8 cellular contexts compared by ENCODE assay signal in genomic region chr6:17101422-17102257, GRCh38. TPM values are rescaled to one million over a fixed set of nuclear protein-coding genes. Genes with fewer than 3 reads are reported as not detected.
A peak's percentile ranks its signal among the peaks of the same experiment; 100 is the strongest.
DNase-seq lines count a peak whose midpoint lies in the region; ATAC-seq, FAIRE-seq and TF ChIP-seq lines count a peak whose summit lies in the region.

Gene STMND1 (plus strand): TSS chr6:17102050. CDS start chr6:17102258, 208 bp downstream.

- H3K4me3 Mint-ChIP-seq in natural killer cell treated with Interleukin-12 subunit alpha and Interleukin-12 subunit beta and Interleukin-15 and Interleukin-18, amount 100 ng/mL, for 72 hours = peak within 1 kb of the TSS; percentile 47
- no peak within 1 kb of the TSS for H3K4me3 Mint-ChIP-seq in natural killer cell

- no peak within 1 kb of the TSS for H3K4ac ChIP-seq in H1 (replicated peaks; ENCODE audit: insufficient read length, low read depth, low read length)

- H4K8ac ChIP-seq in H1 (ENCODE audit: extremely low read depth, insufficient read depth, low read length) = peak within 1 kb of the TSS; percentile 73; the same call in 1 of the 2 replicates

- no peak within 1 kb of the TSS for H3K23ac ChIP-seq in H1 (ENCODE audit: insufficient read length)

- H4K20me1 ChIP-seq in H1 (replicated peaks in 1 of 2; ENCODE audit: control insufficient read depth in 1 of 2, insufficient read depth in 2 of 2, low read length in 2 of 2) = no peaks in the 10 kb centered on the region

- no peak within 1 kb of the TSS for H4K5ac ChIP-seq in H1 (ENCODE audit: insufficient read length, low read depth, low read length)

- no peaks in the 10 kb centered on the region for H3K79me2 ChIP-seq in H1 (ENCODE audit: control insufficient read depth in 1 of 2, insufficient read depth in 2 of 2, low read length in 2 of 2)

- no peak within 1 kb of the TSS for H2BK5ac ChIP-seq in H1 (ENCODE audit: low read depth, low read length)

- TF ChIP-seq POLR2A in H1 (IDR thresholded peaks at IDR 0.05; ENCODE audit: control extremely low read depth in 1 of 2, low read depth in 2 of 2, low read length in 2 of 2) = no peak

- WGBS in H1 (ENCODE audit: extremely low coverage in 1 of 2, insufficient coverage in 1 of 2, insufficient read length in 1 of 2, insufficient replicate concordance in 2 of 2, low coverage in 1 of 2, low lambda C conversion rate in 2 of 2, missing lambda C conversion rate in 1 of 2), 2 experiments = 20% methylated on average over 54 of the region's 57 CpGs; no CpG with 5 or more reads in 1 of the 2 experiments

- peak within 1 kb of the TSS; percentile 86 to 88 for H3K4me2 ChIP-seq in H1 (ENCODE audit: insufficient read depth in 1 of 2, low read depth in 2 of 2, low read length in 2 of 2)

- H3K9me3 ChIP-seq in H1 (ENCODE audit: insufficient read depth in 2 of 2, low read depth in 1 of 2, low read length in 1 of 2) = no peaks in the 10 kb centered on the region

- no peak for DNase-seq in natural killer cell treated with Interleukin-12 subunit alpha and Interleukin-12 subunit beta and Interleukin-15 and Interleukin-18, amount 100 ng/mL, for 72 hours (ENCODE audit: low spot score)
- DNase-seq in natural killer cell = no peak
- DNase-seq in NOMO-1 treated with DMSO at 0.1 percent for 48 hours (lab: John Stamatoyannopoulos, UW; ENCODE audit: unreplicated experiment) = peak; percentile 56
- peak in 1 of 2 experiments; percentile 64 for DNase-seq in H1 (ENCODE audit: low read depth in 1 of 2, low spot score in 2 of 2)
- DNase-seq in mucosa of gallbladder (ENCODE audit: low spot score) = peak; percentile 70

- H2AFZ ChIP-seq in H1 (ENCODE audit: low read length) = peak within 1 kb of the TSS; percentile 88

- peaks cover 7% of the 10 kb centered on the region; the same call in 1 of the 2 replicates for H3K23me2 ChIP-seq in H1 (ENCODE audit: low read depth, low read length)

- H3K9ac ChIP-seq in H1 (replicated peaks in 1 of 4; ENCODE audit: extremely low read depth in 1 of 4, low read depth in 3 of 4, low read length in 3 of 4) = peak within 1 kb of the TSS in 3 of 4 experiments; percentile 20 to 44 (median 27); a peak in 3 of 7 replicates

- FAIRE-seq in H1 (lab: Jason Lieb, UNC) = no peak

- no peak for TF ChIP-seq EP300 in H1 (IDR thresholded peaks at IDR 0.05; ENCODE audit: borderline replicate concordance in 1 of 2, low read depth in 2 of 2, low read length in 2 of 2)

- ATAC-seq in natural killer cell treated with Interleukin-12 subunit alpha and Interleukin-12 subunit beta and Interleukin-15 and Interleukin-18, amount 100 ng/mL, for 72 hours = peak in 1 of 2 donors; percentile 24
- no peak for ATAC-seq in natural killer cell
- no peak for ATAC-seq in HG03175 (IDR thresholded peaks at IDR 0.05; ENCODE audit: unreplicated experiment)
- ATAC-seq in HG03045 (IDR thresholded peaks at IDR 0.05; ENCODE audit: unreplicated experiment) = no peak
- ATAC-seq in HG02798 (IDR thresholded peaks at IDR 0.05; ENCODE audit: poor library complexity, unreplicated experiment) = no peak

- H2BK120ac ChIP-seq in H1 (replicated peaks; ENCODE audit: low read depth, low read length) = no peak within 1 kb of the TSS

- H2BK15ac ChIP-seq in H1 (ENCODE audit: low read length) = no peak within 1 kb of the TSS

- no peak within 1 kb of the TSS for H2BK20ac ChIP-seq in H1 (ENCODE audit: low read length)

- no peak within 1 kb of the TSS for H2AK5ac ChIP-seq in H1 (ENCODE audit: low read depth, low read length)

- H3K36me3 ChIP-seq in H1 (ENCODE audit: control insufficient read depth in 2 of 4, insufficient read depth in 4 of 4, low read length in 3 of 4) = no peaks in the 10 kb centered on the region

- H3K18ac ChIP-seq in H1 (ENCODE audit: extremely low read depth, low read length) = no peak within 1 kb of the TSS

- H2BK12ac ChIP-seq in H1 (ENCODE audit: low read depth, low read length) = no peak within 1 kb of the TSS

- H3K27me3 Mint-ChIP-seq in natural killer cell treated with Interleukin-12 subunit alpha and Interleukin-12 subunit beta and Interleukin-15 and Interleukin-18, amount 100 ng/mL, for 72 hours = peaks cover 41 to 65% of the 10 kb centered on the region in 2 donors
- peaks cover 39 to 41% of the 10 kb centered on the region in 2 donors for H3K27me3 Mint-ChIP-seq in natural killer cell (ENCODE audit: low read depth in 2 of 2)

- TF ChIP-seq CTCF in natural killer cell (IDR thresholded peaks at IDR 0.05) = no peak
- no peak for TF ChIP-seq CTCF in H1 (IDR thresholded peaks at IDR 0.05; ENCODE audit: control extremely low read depth in 1 of 3, insufficient read depth in 1 of 3, low read depth in 1 of 3, low read length in 3 of 3)

- peaks cover 5 to 23% (median 22%) of the 10 kb centered on the region in 4 experiments for H3K27me3 ChIP-seq in H1 (replicated peaks in 1 of 4; ENCODE audit: control insufficient read depth in 3 of 4, extremely low read depth in 1 of 4, insufficient read depth in 3 of 4, low read length in 3 of 4)

- no peaks in the 10 kb centered on the region for H3K9me3 Mint-ChIP-seq in natural killer cell treated with Interleukin-12 subunit alpha and Interleukin-12 subunit beta and Interleukin-15 and Interleukin-18, amount 100 ng/mL, for 72 hours
- H3K9me3 Mint-ChIP-seq in natural killer cell = no peaks in the 10 kb centered on the region

- H3K36me3 Mint-ChIP-seq in natural killer cell treated with Interleukin-12 subunit alpha and Interleukin-12 subunit beta and Interleukin-15 and Interleukin-18, amount 100 ng/mL, for 72 hours = no peaks in the 10 kb centered on the region
- no peaks in the 10 kb centered on the region for H3K36me3 Mint-ChIP-seq in natural killer cell

- H3K4me3 ChIP-seq in H1 (ENCODE audit: extremely low read depth in 1 of 4, insufficient read depth in 2 of 4, low read depth in 3 of 4, low read length in 4 of 4) = peak within 1 kb of the TSS; percentile 45 to 72 (median 61)

- no peak for TF ChIP-seq RAD21 in H1 (IDR thresholded peaks at IDR 0.05 in 1 of 2, conservative IDR thresholded peaks at IDR 0.05 in 1 of 2; ENCODE audit: low read depth in 2 of 2, low read length in 2 of 2)

- no peak within 1 kb of the TSS for H4K91ac ChIP-seq in H1 (replicated peaks; ENCODE audit: insufficient read length, low read length)

- H3K4me1 ChIP-seq in H1 (replicated peaks in 1 of 4; ENCODE audit: control insufficient read depth in 3 of 4, insufficient read depth in 4 of 4, low read length in 3 of 4) = peaks cover 0 to 2% (median under 1%) of the 10 kb centered on the region in 4 experiments; a peak in 2 of 7 replicates

- H3K14ac ChIP-seq in H1 (ENCODE audit: insufficient read length) = no peak within 1 kb of the TSS

- H3K4me1 Mint-ChIP-seq in natural killer cell treated with Interleukin-12 subunit alpha and Interleukin-12 subunit beta and Interleukin-15 and Interleukin-18, amount 100 ng/mL, for 72 hours (ENCODE audit: low read depth in 2 of 2) = peaks cover 6% of the 10 kb centered on the region in 2 donors
- H3K4me1 Mint-ChIP-seq in natural killer cell = peaks cover 0 to 7% of the 10 kb centered on the region in 2 donors

- H3K27ac Mint-ChIP-seq in natural killer cell treated with Interleukin-12 subunit alpha and Interleukin-12 subunit beta and Interleukin-15 and Interleukin-18, amount 100 ng/mL, for 72 hours = no peak within 1 kb of the TSS
- no peak within 1 kb of the TSS for H3K27ac Mint-ChIP-seq in natural killer cell

- POLR2A ChIA-PET in H1 (lab: Charles Lee; ENCODE audit: partially characterized antibody) = no interaction called here

- no peak within 1 kb of the TSS for H3K56ac ChIP-seq in H1 (replicated peaks; ENCODE audit: insufficient read length, low read depth, low read length)

- H3K27ac ChIP-seq in H1 (ENCODE audit: low read depth, low read length) = no peak within 1 kb of the TSS

- intact Hi-C loops in natural killer cell (cut with micrococcal nuclease) = no loop called here

- CTCF ChIA-PET in H1 (lab: Charles Lee; ENCODE audit: partially characterized antibody) = interaction anchor here (1.1 to 1.5 kb wide), 2 partner anchors 11 to 104 kb away, joined by 3 to 8 read pairs; no protein-coding TSS in a partner anchor

- H3K79me1 ChIP-seq in H1 (ENCODE audit: low read depth, low read length) = no peaks in the 10 kb centered on the region

TF ChIP-seq in H1, 55 proteins besides CTCF, POLR2A, EP300 and RAD21 (continues in another document):
- TF ChIP-seq SUZ12 (IDR thresholded peaks at IDR 0.05; ENCODE audit: low read length) = peak; percentile 60
- no peak for TF ChIP-seq TAF7 (optimal IDR thresholded peaks at IDR 0.05; ENCODE audit: borderline replicate concordance, low read depth, low read length)
- TF ChIP-seq ASH2L (IDR thresholded peaks at IDR 0.05; ENCODE audit: low read length) = peak; percentile 84
- TF ChIP-seq ATF3 (IDR thresholded peaks at IDR 0.05; ENCODE audit: insufficient read depth, low read depth, low read length) = no peak
- TF ChIP-seq GTF2F1 (IDR thresholded peaks at IDR 0.05; ENCODE audit: borderline replicate concordance, low read depth, low read length) = no peak
- TF ChIP-seq KDM4A (IDR thresholded peaks at IDR 0.05; ENCODE audit: low read depth, low read length, severe bottlenecking) = peak; percentile 90
- TF ChIP-seq SP4 (IDR thresholded peaks at IDR 0.05; ENCODE audit: low read length) = no peak
- TF ChIP-seq PHF8 (conservative IDR thresholded peaks at IDR 0.05; ENCODE audit: low read depth, low read length) = 0 out of 2 replicates have a peak, but pooled peaks have one; percentile 33

RNA-seq across cellular contexts. Expression of gene STMND1, which starts in this region (rescaled TPM):
- total RNA-seq in natural killer cell treated with Interleukin-12 subunit alpha and Interleukin-12 subunit beta and Interleukin-15 and Interleukin-18, amount 100 ng/mL, for 72 hours = not detected
- total RNA-seq in natural killer cell = not detected
- not detected in 2 replicates for total RNA-seq in H1 (2021; fragmentation: NEBNext Ultra II Directional; extraction: Animal tissue kit (Norgen Biotek cat#: 25700))
- polyA plus RNA-seq in H1 (2011; rRNA removed) = not detected in 2 replicates
- polyA plus RNA-seq in H1 (2011; cell fraction: cytosol; rRNA removed) = 0.05 TPM
- polyA plus RNA-seq in H1 (2011; cell fraction: nucleus; rRNA removed) = not detected
- 0.13 TPM in 1 of 4 replicates, not detected in the others for polyA plus RNA-seq in H1 (2012, experiment 1 of 2)
- not detected for polyA plus RNA-seq in H1 (2012, experiment 2 of 2)
- not detected for polyA plus RNA-seq in H1 (2013, experiment 1 of 2)
- not detected for polyA plus RNA-seq in H1 (2013, experiment 2 of 2)
- polyA minus RNA-seq in H1 (2011; rRNA and poly(A)+ RNA removed) = not detected in 2 replicates
- polyA minus RNA-seq in H1 (2011; cell fraction: cytosol; rRNA and poly(A)+ RNA removed) = not detected
- polyA minus RNA-seq in H1 (2011; cell fraction: nucleus; rRNA and poly(A)+ RNA removed) = not detected
- total RNA-seq in mucosa of gallbladder = 2.2 TPM

Comparison
In these comparisons a context has a peak if more than half of its experiments do, and no peak if none do; other contexts are left out.
1. DNase-seq: peak in NOMO-1 treated with DMSO at 0.1 percent for 48 hours (single experiment) and mucosa of gallbladder (single experiment); none in natural killer cell treated with Interleukin-12 subunit alpha and Interleukin-12 subunit beta and Interleukin-15 and Interleukin-18, amount 100 ng/mL, for 72 hours (single experiment) and natural killer cell (single experiment).